In genomic region chr11:48093795-48094642, GRCh38 we compare ENCODE assay signal across 9 cellular contexts.
DNase-seq lines count a peak whose midpoint lies in the region; ATAC-seq and TF ChIP-seq lines count a peak whose summit lies in the region.
"Had no signal": no experiment of that assay in that cellular context is flagged by ENCODE, and none has a peak within 500 bp of the region (broad histone marks: within the 10 kb centered on the region; RNA-seq: fewer than 3 reads in every experiment).

No MANE protein-coding gene starts in this region.

- DNase-seq in COLO668 (lab: John Stamatoyannopoulos, UW; ENCODE audit: unreplicated experiment) (peak; percentile 42), HuH-7.5 (ENCODE audit: low spot score) (peak; percentile 40), SHP77 treated with DMSO at 0.1 percent for 48 hours (lab: John Stamatoyannopoulos, UW) (peak; percentile 54), right lobe of liver (peak in 2 of 3 donors; percentile 56 to 84), breast epithelium (ENCODE audit: low spot score in 2 of 2) (no peak)
- DNase-seq in stimulated activated CD8-positive, alpha-beta memory T cell treated with anti-CD3 and anti-CD28 coated beads, Interleukin-4, amount 100 ng/mL, for 48 hours: no peak
- DNase-seq in activated CD8-positive, alpha-beta memory T cell treated with anti-CD3 and anti-CD28 coated beads, Interleukin-2, amount 50 U/mL, for 48 hours: no peak
- DNase-seq: activated naive CD4-positive, alpha-beta T cell treated with Interleukin-2 at 50 U/mL for 16 hours had no signal

- 10% methylated on average over 6 of the region's 6 CpGs for WGBS in right lobe of liver (ENCODE audit: insufficient coverage, low coverage, low lambda C conversion rate, missing lambda C conversion rate)

- intact Hi-C loops in right lobe of liver (cut with DNase I) (no loop called here), breast epithelium (cut with DNase I; ENCODE audit: low total_unique reads) (no loop called here)

- no peaks in the 10 kb centered on the region for H3K27me3 ChIP-seq in right lobe of liver
- H3K27me3 ChIP-seq in breast epithelium: no peaks in the 10 kb centered on the region

- H3K27ac ChIP-seq in right lobe of liver (peak overlapping the region; percentile 64 to 91 (median 82)), breast epithelium (no peak overlapping the region)

- H3K9me3 ChIP-seq in right lobe of liver (no peaks in the 10 kb centered on the region), breast epithelium (no peaks in the 10 kb centered on the region)

- H3K4me3 ChIP-seq in right lobe of liver: peak overlapping the region in 1 of 3 donors; percentile 18
- H3K4me3 ChIP-seq in breast epithelium: no peak overlapping the region

- H3K36me3 ChIP-seq in right lobe of liver (no peaks in the 10 kb centered on the region), breast epithelium (no peaks in the 10 kb centered on the region)

- TF ChIP-seq CTCF in right lobe of liver (IDR thresholded peaks at IDR 0.05) (no peak), breast epithelium (IDR thresholded peaks at IDR 0.05) (no peak)

- TF ChIP-seq POLR2A in right lobe of liver (IDR thresholded peaks at IDR 0.05) (no peak), breast epithelium (IDR thresholded peaks at IDR 0.05) (no peak)

- ATAC-seq in right lobe of liver (peak; percentile 77 to 82 (median 78)), HG03354 (IDR thresholded peaks at IDR 0.05; ENCODE audit: poor library complexity, severe bottlenecking, unreplicated experiment) (no peak)

- H3K4me1 ChIP-seq in right lobe of liver: peaks cover 0 to 53% (median 22%) of the 10 kb centered on the region in 4 donors
- H3K4me1 ChIP-seq in breast epithelium: no peaks in the 10 kb centered on the region

Comparison
In these comparisons a context has a peak if more than half of its experiments do, and no peak if none do; other contexts are left out.
1. DNase-seq: peak in COLO668 (single experiment), HuH-7.5 (single experiment), SHP77 treated with DMSO at 0.1 percent for 48 hours (single experiment) and right lobe of liver (2 of 3); none in breast epithelium (0 of 2), stimulated activated CD8-positive, alpha-beta memory T cell treated with anti-CD3 and anti-CD28 coated beads, Interleukin-4, amount 100 ng/mL, for 48 hours (single experiment) and activated CD8-positive, alpha-beta memory T cell treated with anti-CD3 and anti-CD28 coated beads, Interleukin-2, amount 50 U/mL, for 48 hours (single experiment).
2. H3K27ac ChIP-seq: peak in right lobe of liver (3 of 3); none in breast epithelium (0 of 2).